14 cellular contexts compared by ENCODE assay signal in the genomic region with DNA sequence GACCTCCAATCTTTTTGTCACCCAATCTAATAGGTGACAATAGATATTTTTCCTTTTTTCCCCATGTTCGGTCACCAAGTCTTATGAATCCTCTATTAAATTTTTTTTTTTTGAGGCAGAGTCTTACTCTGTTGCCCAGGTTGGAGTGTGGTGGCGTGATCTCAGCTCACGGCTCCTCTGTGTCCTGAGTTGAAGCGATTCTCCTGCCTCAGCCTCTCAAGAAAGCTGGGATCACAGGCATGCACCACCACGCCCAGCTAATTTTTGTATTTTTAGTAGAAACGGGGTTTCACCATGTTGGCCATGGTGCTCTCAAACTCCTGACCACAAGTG. TPM values are rescaled to one million over a fixed set of nuclear protein-coding genes. Genes with fewer than 3 reads are reported as not detected.
A peak's percentile ranks its signal among the peaks of the same experiment; 100 is the strongest.
DNase-seq lines count a peak whose midpoint lies in the region; ATAC-seq lines count a peak whose summit lies in the region.
"Had no signal": no experiment of that assay in that cellular context is flagged by ENCODE, and none has a peak within 500 bp of the region (broad histone marks: within the 10 kb centered on the region; RNA-seq: fewer than 3 reads in every experiment).

No MANE protein-coding gene starts in this region.

- H3K27me3 Mint-ChIP-seq in activated naive CD4-positive, alpha-beta T cell treated with anti-CD3 and anti-CD28 coated beads, Interleukin-2, amount 50 U/mL, for 24 hours: no peaks in the 10 kb centered on the region
- H3K27me3 Mint-ChIP-seq in activated naive CD4-positive, alpha-beta T cell treated with anti-CD3 and anti-CD28 coated beads, Interleukin-2, amount 10 ng/mL, durations not matched to agents 7 days and 5 days: no peaks in the 10 kb centered on the region
- H3K27me3 Mint-ChIP-seq in activated naive CD8-positive, alpha-beta T cell treated with anti-CD3 and anti-CD28 coated beads for 36 hours: no peaks in the 10 kb centered on the region
- no peaks in the 10 kb centered on the region for H3K27me3 Mint-ChIP-seq in stimulated activated naive B cell treated with anti-CD40 and anti-IgM and Interleukin-4, amounts not matched to agents 10 μg/mL and 1 μg/mL and 100 μg/mL, for 72 hours

- H3K27ac Mint-ChIP-seq in activated naive CD4-positive, alpha-beta T cell treated with anti-CD3 and anti-CD28 coated beads, Interleukin-2, amount 50 U/mL, for 24 hours: peak overlapping the region; percentile 73
- H3K27ac Mint-ChIP-seq in activated naive CD4-positive, alpha-beta T cell treated with anti-CD3 and anti-CD28 coated beads, Interleukin-2, amount 10 ng/mL, durations not matched to agents 7 days and 5 days: no peak overlapping the region
- peak overlapping the region; percentile 91 for H3K27ac Mint-ChIP-seq in activated naive CD8-positive, alpha-beta T cell treated with anti-CD3 and anti-CD28 coated beads for 36 hours
- H3K27ac Mint-ChIP-seq in stimulated activated naive B cell treated with anti-CD40 and anti-IgM and Interleukin-4, amounts not matched to agents 10 μg/mL and 1 μg/mL and 100 μg/mL, for 72 hours: peak overlapping the region; percentile 97

- ATAC-seq in HG02759 (IDR thresholded peaks at IDR 0.05; ENCODE audit: unreplicated experiment) (peak; percentile 17), GM21619 (IDR thresholded peaks at IDR 0.05; ENCODE audit: unreplicated experiment) (no peak)
- peak; percentile 13 to 15 for ATAC-seq in stimulated activated naive B cell treated with anti-CD40 and anti-IgM and Interleukin-4, amounts not matched to agents 10 μg/mL and 1 μg/mL and 100 μg/mL, for 72 hours (replicated peaks)
- ATAC-seq: foreskin keratinocyte, sciatic nerve had no signal

- peaks cover 7% of the 10 kb centered on the region for H3K36me3 Mint-ChIP-seq in activated naive CD4-positive, alpha-beta T cell treated with anti-CD3 and anti-CD28 coated beads, Interleukin-2, amount 50 U/mL, for 24 hours
- H3K36me3 Mint-ChIP-seq in activated naive CD4-positive, alpha-beta T cell treated with anti-CD3 and anti-CD28 coated beads, Interleukin-2, amount 10 ng/mL, durations not matched to agents 7 days and 5 days: peaks cover 9% of the 10 kb centered on the region
- H3K36me3 Mint-ChIP-seq in activated naive CD8-positive, alpha-beta T cell treated with anti-CD3 and anti-CD28 coated beads for 36 hours: peaks cover 23% of the 10 kb centered on the region
- peaks cover 10 to 27% of the 10 kb centered on the region in 2 donors for H3K36me3 Mint-ChIP-seq in stimulated activated naive B cell treated with anti-CD40 and anti-IgM and Interleukin-4, amounts not matched to agents 10 μg/mL and 1 μg/mL and 100 μg/mL, for 72 hours

- CTCF ChIA-PET in activated naive CD4-positive, alpha-beta T cell treated with anti-CD3 and anti-CD28 coated beads, Interleukin-2, amount 10 ng/mL, durations not matched to agents 7 days and 5 days (lab: Charles Lee): no interaction called here

- H3K9me3 Mint-ChIP-seq in activated naive CD4-positive, alpha-beta T cell treated with anti-CD3 and anti-CD28 coated beads, Interleukin-2, amount 50 U/mL, for 24 hours: no peaks in the 10 kb centered on the region
- H3K9me3 Mint-ChIP-seq in activated naive CD4-positive, alpha-beta T cell treated with anti-CD3 and anti-CD28 coated beads, Interleukin-2, amount 10 ng/mL, durations not matched to agents 7 days and 5 days: peaks cover 4% of the 10 kb centered on the region
- peaks cover 1% of the 10 kb centered on the region for H3K9me3 Mint-ChIP-seq in activated naive CD8-positive, alpha-beta T cell treated with anti-CD3 and anti-CD28 coated beads for 36 hours
- no peaks in the 10 kb centered on the region for H3K9me3 Mint-ChIP-seq in stimulated activated naive B cell treated with anti-CD40 and anti-IgM and Interleukin-4, amounts not matched to agents 10 μg/mL and 1 μg/mL and 100 μg/mL, for 72 hours

- no peak overlapping the region for H3K4me3 Mint-ChIP-seq in activated naive CD4-positive, alpha-beta T cell treated with anti-CD3 and anti-CD28 coated beads, Interleukin-2, amount 50 U/mL, for 24 hours
- no peak overlapping the region for H3K4me3 Mint-ChIP-seq in activated naive CD4-positive, alpha-beta T cell treated with anti-CD3 and anti-CD28 coated beads, Interleukin-2, amount 10 ng/mL, durations not matched to agents 7 days and 5 days
- H3K4me3 Mint-ChIP-seq in activated naive CD8-positive, alpha-beta T cell treated with anti-CD3 and anti-CD28 coated beads for 36 hours: peak overlapping the region; percentile 3
- H3K4me3 Mint-ChIP-seq in stimulated activated naive B cell treated with anti-CD40 and anti-IgM and Interleukin-4, amounts not matched to agents 10 μg/mL and 1 μg/mL and 100 μg/mL, for 72 hours: peak overlapping the region; percentile 29 to 58

- DNase-seq in activated naive CD4-positive, alpha-beta T cell treated with anti-CD3 and anti-CD28 coated beads, Interleukin-2, amount 10 ng/mL, durations not matched to agents 7 days and 5 days: no peak
- DNase-seq in activated naive CD8-positive, alpha-beta T cell treated with anti-CD3 and anti-CD28 coated beads for 36 hours: no peak
- DNase-seq in stimulated activated naive B cell treated with anti-CD40 and anti-IgM and Interleukin-4, amounts not matched to agents 10 μg/mL and 1 μg/mL and 100 μg/mL, for 72 hours: no peak
- DNase-seq in amniotic stem cell (lab: John Stamatoyannopoulos, UW): no peak
- no peak for DNase-seq in KG1 (lab: John Stamatoyannopoulos, UW)
- DNase-seq: activated gamma-delta T cell treated with Interleukin-2 at 50 U/mL for 16 hours; colonic mucosa; foreskin keratinocyte; NCI-H1436; stimulated activated CD4-positive, alpha-beta T cell treated with anti-CD3 and anti-CD28 coated beads, Interleukin-1b, Interleukin-23, amount 100 ng/mL, for 48 hours had no signal

- H3K4me1 Mint-ChIP-seq in activated naive CD4-positive, alpha-beta T cell treated with anti-CD3 and anti-CD28 coated beads, Interleukin-2, amount 50 U/mL, for 24 hours: peaks cover 9% of the 10 kb centered on the region
- peaks cover 7% of the 10 kb centered on the region for H3K4me1 Mint-ChIP-seq in activated naive CD4-positive, alpha-beta T cell treated with anti-CD3 and anti-CD28 coated beads, Interleukin-2, amount 10 ng/mL, durations not matched to agents 7 days and 5 days
- H3K4me1 Mint-ChIP-seq in activated naive CD8-positive, alpha-beta T cell treated with anti-CD3 and anti-CD28 coated beads for 36 hours: peaks cover 13% of the 10 kb centered on the region
- peaks cover 13 to 27% of the 10 kb centered on the region in 2 donors for H3K4me1 Mint-ChIP-seq in stimulated activated naive B cell treated with anti-CD40 and anti-IgM and Interleukin-4, amounts not matched to agents 10 μg/mL and 1 μg/mL and 100 μg/mL, for 72 hours

RNA-seq across cellular contexts. Expression of a gene that starts 42.5 kb away (rescaled TPM):
- 10 to 100 TPM; 31.2 to 31.4 TPM for total RNA-seq in activated naive CD8-positive, alpha-beta T cell treated with anti-CD3 and anti-CD28 coated beads for 36 hours

RNA-seq across cellular contexts. Expression of a gene that starts 45.0 kb away (rescaled TPM):
- total RNA-seq in activated naive CD8-positive, alpha-beta T cell treated with anti-CD3 and anti-CD28 coated beads for 36 hours: 10 to 100 TPM; 26.6 to 27.7 TPM

Comparison
In these comparisons a context has a peak if more than half of its experiments do, and no peak if none do; other contexts are left out.
1. H3K4me3 Mint-ChIP-seq: peak in activated naive CD8-positive, alpha-beta T cell treated with anti-CD3 and anti-CD28 coated beads for 36 hours (single experiment) and stimulated activated naive B cell treated with anti-CD40 and anti-IgM and Interleukin-4, amounts not matched to agents 10 μg/mL and 1 μg/mL and 100 μg/mL, for 72 hours (2 of 2); none in activated naive CD4-positive, alpha-beta T cell treated with anti-CD3 and anti-CD28 coated beads, Interleukin-2, amount 50 U/mL, for 24 hours (single experiment) and activated naive CD4-positive, alpha-beta T cell treated with anti-CD3 and anti-CD28 coated beads, Interleukin-2, amount 10 ng/mL, durations not matched to agents 7 days and 5 days (single experiment).